Comparison of ENCODE assay signal across 8 cellular contexts in genomic region chr6:109187399-109188114, GRCh38.
DNase-seq lines count a peak whose midpoint lies in the region; ATAC-seq and TF ChIP-seq lines count a peak whose summit lies in the region.

No MANE protein-coding gene starts in this region.

- no peak overlapping the region for H3K4me2 ChIP-seq in GM23248 (ENCODE audit: unreplicated experiment)

- H3K9ac ChIP-seq in GM23248, result no peak overlapping the region

- DNase-seq in AG10803 (ENCODE audit: low read depth), result peak; percentile 21
- DNase-seq in GM23248, result peak; percentile 62
- DNase-seq in NCI-H748 (lab: John Stamatoyannopoulos, UW; ENCODE audit: unreplicated experiment), result peak; percentile 70
- DNase-seq in activated CD8-positive, alpha-beta memory T cell treated with anti-CD3 and anti-CD28 coated beads for 4 hours (ENCODE audit: low read depth in 2 of 2), result peak; percentile 24 to 33
- no peak for DNase-seq in epithelial cell of proximal tubule (ENCODE audit: low read depth)
- DNase-seq in natural killer cell, result peak; percentile 43
- DNase-seq in stimulated activated naive CD4-positive, alpha-beta T cell (lab: John Stamatoyannopoulos, UW), result peak; percentile 21 to 67 (median 40)

- ATAC-seq in natural killer cell, result peak; percentile 71 to 92 (median 89)
- ATAC-seq in GM21447 (IDR thresholded peaks at IDR 0.05; ENCODE audit: unreplicated experiment), result no peak

- H2AFZ ChIP-seq in GM23248, result no peak overlapping the region

- peaks cover 11% of the 10 kb centered on the region; the same call in 1 of the 2 replicates for H3K27me3 ChIP-seq in GM23248 (replicated peaks; ENCODE audit: insufficient read depth)

- 2 to 7% methylated on average over 5 of the region's 5 CpGs for WGBS in GM23248 (ENCODE audit: low coverage in 1 of 2, low lambda C conversion rate in 2 of 2, missing lambda C conversion rate in 2 of 2), 2 experiments

- H3K4me3 ChIP-seq in AG10803 (ENCODE audit: low read length) (no peak overlapping the region), GM23248 (no peak overlapping the region), epithelial cell of proximal tubule (ENCODE audit: low read depth, low read length) (no peak overlapping the region)

- intact Hi-C loops in natural killer cell (cut with micrococcal nuclease), result loop anchor here (1.0 to 5.0 kb wide), 3 partner anchors 49 to 255 kb away; partner anchors contain the start of genes PPIL6 and SMPD2

- peaks cover 12 to 45% of the 10 kb centered on the region in 2 donors for H3K27me3 Mint-ChIP-seq in natural killer cell (ENCODE audit: low read depth in 2 of 2)

- in situ Hi-C loops in GM23248 (cut with MboI), result loop anchor here (10.0 kb wide), 1 partner anchor 197 kb away; the partner anchor contains the start of gene CD164

- no peaks in the 10 kb centered on the region for H3K36me3 ChIP-seq in GM23248 (ENCODE audit: low read depth)

- H3K9me3 ChIP-seq in GM23248 (ENCODE audit: low read depth), result no peaks in the 10 kb centered on the region

- H3K27ac ChIP-seq in GM23248, result no peak overlapping the region

- no peaks in the 10 kb centered on the region for H3F3A ChIP-seq in GM23248 (ENCODE audit: insufficient read depth)

- no peaks in the 10 kb centered on the region; the same call in 1 of the 2 replicates for H3K4me1 ChIP-seq in GM23248 (ENCODE audit: insufficient read depth)

- no peaks in the 10 kb centered on the region for H3K4me1 Mint-ChIP-seq in natural killer cell

- no peak overlapping the region for H3K4me3 Mint-ChIP-seq in natural killer cell

- H3K9me2 ChIP-seq in GM23248 (ENCODE audit: insufficient read depth), result no peaks in the 10 kb centered on the region

- no peaks in the 10 kb centered on the region for H4K20me1 ChIP-seq in GM23248 (ENCODE audit: insufficient read depth)

- no peak overlapping the region for H3K27ac Mint-ChIP-seq in natural killer cell

- H3K9me3 Mint-ChIP-seq in natural killer cell, result peaks cover 0 to 6% of the 10 kb centered on the region in 2 donors

- peak; percentile 99 for TF ChIP-seq CTCF in AG10803 (conservative IDR thresholded peaks at IDR 0.05; ENCODE audit: low read length)
- TF ChIP-seq CTCF in epithelial cell of proximal tubule (conservative IDR thresholded peaks at IDR 0.05; ENCODE audit: low read depth, low read length), result peak; percentile 99
- peak; percentile 98 for TF ChIP-seq CTCF in natural killer cell (IDR thresholded peaks at IDR 0.05)

- H3K79me2 ChIP-seq in GM23248 (ENCODE audit: insufficient read depth), result no peaks in the 10 kb centered on the region

- H3K36me3 Mint-ChIP-seq in natural killer cell, result no peaks in the 10 kb centered on the region
